9 cellular contexts compared by ENCODE assay signal in the genomic region with DNA sequence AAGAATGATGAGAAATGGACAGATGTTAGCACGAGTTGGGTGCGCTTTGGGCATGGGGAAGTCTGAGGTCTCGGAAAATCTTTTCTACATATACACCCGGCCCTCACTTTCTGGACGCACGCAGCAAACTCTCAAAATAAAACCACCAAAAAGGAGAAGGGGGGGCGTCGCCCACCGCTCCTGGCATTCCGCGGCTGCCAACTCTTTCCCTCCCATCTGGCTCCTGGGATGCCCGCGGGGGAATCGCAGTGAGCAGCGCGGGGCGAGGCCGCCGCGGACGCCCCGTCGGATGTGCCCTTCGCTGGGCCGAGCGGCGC. TPM values are rescaled to one million over a fixed set of nuclear protein-coding genes. Genes with fewer than 3 reads are reported as not detected.
A peak's percentile ranks its signal among the peaks of the same experiment; 100 is the strongest.
DNase-seq lines count a peak whose midpoint lies in the region; ATAC-seq and TF ChIP-seq lines count a peak whose summit lies in the region.
"Had no signal": no experiment of that assay in that cellular context is flagged by ENCODE, and none has a peak within 500 bp of the region (broad histone marks: within the 10 kb centered on the region; RNA-seq: fewer than 3 reads in every experiment).

No MANE protein-coding gene starts in this region.

- H3K4me1 ChIP-seq in ES-I3 (ENCODE audit: insufficient read depth, low read length) (peaks cover 24% of the 10 kb centered on the region; the same call in 1 of the 2 replicates), psoas muscle (peaks cover 9% of the 10 kb centered on the region)

- DNase-seq in WERI-Rb-1 (no peak), glomerular visceral epithelial cell (ENCODE audit: extremely low spot score) (peak; percentile 47), psoas muscle (peak in 1 of 2 donors; percentile 41), kidney glomerular epithelial cell (lab: John Stamatoyannopoulos, UW) (no peak), AG08395 (ENCODE audit: low spot score) (no peak), DMS79 treated with DMSO at 0.1 percent for 48 hours (lab: John Stamatoyannopoulos, UW) (no peak)
- DNase-seq in activated CD4-positive, alpha-beta T cell treated with anti-CD3 and anti-CD28 coated beads for 4 hours = no peak
- DNase-seq: occipital lobe had no signal

- peak in 2 of 4 donors; percentile 20 to 25 for ATAC-seq in psoas muscle

- H3K4me3 ChIP-seq in WERI-Rb-1 (ENCODE audit: low read depth, low read length) = peak overlapping the region; percentile 49
- H3K4me3 ChIP-seq in psoas muscle = peak overlapping the region; percentile 74

- TF ChIP-seq CTCF in WERI-Rb-1 (IDR thresholded peaks at IDR 0.05; ENCODE audit: low read depth, low read length) = no peak
- no peak for TF ChIP-seq CTCF in psoas muscle (IDR thresholded peaks at IDR 0.05)

- 9 to 11% (median 10%) methylated on average over 27 of the region's 27 CpGs for WGBS in psoas muscle, 3 donors

- intact Hi-C loops in psoas muscle (cut with DNase I) = no loop called here

- H3K36me3 ChIP-seq in ES-I3 (ENCODE audit: insufficient read depth, low read length) = no peaks in the 10 kb centered on the region
- no peaks in the 10 kb centered on the region for H3K36me3 ChIP-seq in WERI-Rb-1
- no peaks in the 10 kb centered on the region for H3K36me3 ChIP-seq in psoas muscle (ENCODE audit: insufficient read depth in 1 of 2, low read depth in 1 of 2)

- H3K9me3 ChIP-seq in ES-I3 (ENCODE audit: control insufficient read depth, insufficient read depth, low read length) (no peaks in the 10 kb centered on the region), WERI-Rb-1 (ENCODE audit: severe bottlenecking) (no peaks in the 10 kb centered on the region), psoas muscle (no peaks in the 10 kb centered on the region)

- peak overlapping the region; percentile 68; the same call in 1 of the 2 replicates for H3K9ac ChIP-seq in ES-I3 (ENCODE audit: low read depth, low read length)

- peaks cover 37% of the 10 kb centered on the region for H3K27me3 ChIP-seq in WERI-Rb-1 (ENCODE audit: insufficient read depth, low read depth, severe bottlenecking)
- peaks cover 0 to 22% (median 4%) of the 10 kb centered on the region in 3 donors for H3K27me3 ChIP-seq in psoas muscle (ENCODE audit: insufficient read depth in 3 of 3, low read length in 2 of 3)

- H3K27ac ChIP-seq in WERI-Rb-1 = no peak overlapping the region
- H3K27ac ChIP-seq in psoas muscle = peak overlapping the region; percentile 77

RNA-seq across cellular contexts. Expression of gene IGFBP7, which starts 0.7 kb away (rescaled TPM):
- 100 to 1,000 TPM in 2 of 4 donors, 10 to 100 TPM in 2; 89.0 to 152 (median 101) TPM for total RNA-seq in psoas muscle
- 100 to 1,000 TPM in 1 of 3 donors, 10 to 100 TPM in 2; 82.4 to 175 (median 93.7) TPM for polyA plus RNA-seq in psoas muscle
